1 cellular context compared by ENCODE assay signal in the genomic region with DNA sequence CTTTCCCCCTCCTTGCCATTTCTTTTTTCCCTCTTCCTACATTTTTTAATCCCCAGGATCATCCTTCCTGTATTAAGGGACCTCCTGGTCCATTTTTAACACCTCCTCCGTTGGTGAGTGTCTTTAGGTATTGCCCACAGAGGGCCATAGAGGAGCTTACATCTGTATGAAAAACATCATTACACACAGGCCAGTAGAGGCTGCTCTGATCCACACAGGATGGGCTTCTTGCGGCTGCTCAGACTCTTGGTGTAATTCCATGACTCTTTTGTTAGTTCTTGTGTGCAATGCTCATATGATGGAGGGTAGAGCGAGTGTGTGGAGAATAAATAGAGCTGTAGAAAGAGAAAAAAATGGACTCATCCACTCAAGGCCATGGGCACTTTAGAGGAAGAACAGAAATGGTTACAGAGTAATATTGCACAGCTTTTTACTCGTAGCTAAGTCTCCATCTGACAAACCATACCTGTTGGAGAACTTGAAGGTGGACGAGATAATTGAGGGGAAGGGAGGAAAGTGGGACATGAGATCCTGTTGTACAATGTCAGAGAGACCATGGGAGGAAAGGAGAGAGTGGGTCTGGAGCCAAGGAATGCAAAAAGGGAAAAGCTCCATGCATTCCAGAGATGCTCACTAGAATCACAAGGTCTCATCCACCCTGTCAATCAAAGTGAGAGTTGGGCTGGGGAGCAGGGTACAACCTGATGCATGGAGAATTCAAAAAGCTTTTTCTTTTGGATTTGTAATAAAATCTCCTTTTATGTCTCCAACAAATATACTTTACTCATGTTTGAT.
TF ChIP-seq lines count a peak whose summit lies in the region.

No MANE protein-coding gene starts in this region.

TF ChIP-seq in IMR-90, 13 proteins besides CTCF, POLR2A, EP300 and RAD21 (continued from another document):
- no peak for TF ChIP-seq RCOR1 (IDR thresholded peaks at IDR 0.05; ENCODE audit: insufficient replicate concordance, low read length)
